In the genomic region with DNA sequence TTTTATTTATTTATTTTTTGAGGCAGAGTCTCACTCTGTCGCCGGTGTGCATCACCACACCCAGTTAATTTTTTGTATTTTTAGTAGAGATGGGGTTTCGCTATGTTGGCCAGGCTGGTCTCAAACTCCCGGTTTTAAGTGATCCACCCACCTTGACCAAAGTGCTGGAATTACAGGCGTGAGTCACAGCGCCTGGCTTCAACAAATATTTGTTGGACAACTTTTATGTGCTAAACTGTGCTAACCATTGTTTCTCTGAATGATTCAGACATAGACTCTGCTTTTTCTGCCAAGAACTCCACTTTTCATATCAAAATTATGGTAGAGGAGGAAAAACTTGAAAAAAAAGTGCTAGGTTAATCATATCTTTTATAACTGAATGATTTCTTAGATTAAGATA, we compare ENCODE assay signal across 1 cellular context.
TF ChIP-seq lines count a peak whose summit lies in the region.

No MANE protein-coding gene starts in this region.

TF ChIP-seq in HepG2, 621 proteins besides CTCF, POLR2A, EP300 and RAD21 (continued from another document and continues in another):
- TF ChIP-seq, protein P1, sequence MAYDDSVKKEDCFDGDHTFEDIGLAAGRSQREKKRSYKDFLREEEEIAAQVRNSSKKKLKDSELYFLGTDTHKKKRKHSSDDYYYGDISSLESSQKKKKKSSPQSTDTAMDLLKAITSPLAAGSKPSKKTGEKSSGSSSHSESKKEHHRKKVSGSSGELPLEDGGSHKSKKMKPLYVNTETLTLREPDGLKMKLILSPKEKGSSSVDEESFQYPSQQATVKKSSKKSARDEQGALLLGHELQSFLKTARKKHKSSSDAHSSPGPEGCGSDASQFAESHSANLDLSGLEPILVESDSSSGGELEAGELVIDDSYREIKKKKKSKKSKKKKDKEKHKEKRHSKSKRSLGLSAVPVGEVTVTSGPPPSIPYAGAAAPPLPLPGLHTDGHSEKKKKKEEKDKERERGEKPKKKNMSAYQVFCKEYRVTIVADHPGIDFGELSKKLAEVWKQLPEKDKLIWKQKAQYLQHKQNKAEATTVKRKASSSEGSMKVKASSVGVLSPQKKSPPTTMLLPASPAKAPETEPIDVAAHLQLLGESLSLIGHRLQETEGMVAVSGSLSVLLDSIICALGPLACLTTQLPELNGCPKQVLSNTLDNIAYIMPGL (CRISPR knock-in tag; IDR thresholded peaks at IDR 0.05; ENCODE audit: borderline replicate concordance in 1 of 2, low read depth in 1 of 2), result 0 out of 4 replicates have a peak, but pooled peaks of 1 of the 2 experiments have one; percentile 4
- no peak for TF ChIP-seq ZNF367 (CRISPR knock-in tag; IDR thresholded peaks at IDR 0.05; ENCODE audit: borderline replicate concordance)
- TF ChIP-seq, protein P2, sequence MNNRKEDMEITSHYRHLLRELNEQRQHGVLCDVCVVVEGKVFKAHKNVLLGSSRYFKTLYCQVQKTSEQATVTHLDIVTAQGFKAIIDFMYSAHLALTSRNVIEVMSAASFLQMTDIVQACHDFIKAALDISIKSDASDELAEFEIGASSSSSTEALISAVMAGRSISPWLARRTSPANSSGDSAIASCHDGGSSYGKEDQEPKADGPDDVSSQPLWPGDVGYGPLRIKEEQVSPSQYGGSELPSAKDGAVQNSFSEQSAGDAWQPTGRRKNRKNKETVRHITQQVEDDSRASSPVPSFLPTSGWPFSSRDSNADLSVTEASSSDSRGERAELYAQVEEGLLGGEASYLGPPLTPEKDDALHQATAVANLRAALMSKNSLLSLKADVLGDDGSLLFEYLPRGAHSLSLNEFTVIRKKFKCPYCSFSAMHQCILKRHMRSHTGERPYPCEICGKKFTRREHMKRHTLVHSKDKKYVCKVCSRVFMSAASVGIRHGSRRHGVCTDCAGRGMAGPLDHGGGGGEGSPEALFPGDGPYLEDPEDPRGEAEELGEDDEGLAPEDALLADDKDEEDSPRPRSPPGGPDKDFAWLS (CRISPR knock-in tag; IDR thresholded peaks at IDR 0.05; ENCODE audit: borderline replicate concordance), result no peak
- TF ChIP-seq, protein P3, sequence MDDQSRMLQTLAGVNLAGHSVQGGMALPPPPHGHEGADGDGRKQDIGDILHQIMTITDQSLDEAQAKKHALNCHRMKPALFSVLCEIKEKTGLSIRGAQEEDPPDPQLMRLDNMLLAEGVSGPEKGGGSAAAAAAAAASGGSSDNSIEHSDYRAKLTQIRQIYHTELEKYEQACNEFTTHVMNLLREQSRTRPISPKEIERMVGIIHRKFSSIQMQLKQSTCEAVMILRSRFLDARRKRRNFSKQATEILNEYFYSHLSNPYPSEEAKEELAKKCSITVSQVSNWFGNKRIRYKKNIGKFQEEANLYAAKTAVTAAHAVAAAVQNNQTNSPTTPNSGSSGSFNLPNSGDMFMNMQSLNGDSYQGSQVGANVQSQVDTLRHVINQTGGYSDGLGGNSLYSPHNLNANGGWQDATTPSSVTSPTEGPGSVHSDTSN (CRISPR knock-in tag; IDR thresholded peaks at IDR 0.05; ENCODE audit: borderline replicate concordance), result no peak
- TF ChIP-seq, protein P4, sequence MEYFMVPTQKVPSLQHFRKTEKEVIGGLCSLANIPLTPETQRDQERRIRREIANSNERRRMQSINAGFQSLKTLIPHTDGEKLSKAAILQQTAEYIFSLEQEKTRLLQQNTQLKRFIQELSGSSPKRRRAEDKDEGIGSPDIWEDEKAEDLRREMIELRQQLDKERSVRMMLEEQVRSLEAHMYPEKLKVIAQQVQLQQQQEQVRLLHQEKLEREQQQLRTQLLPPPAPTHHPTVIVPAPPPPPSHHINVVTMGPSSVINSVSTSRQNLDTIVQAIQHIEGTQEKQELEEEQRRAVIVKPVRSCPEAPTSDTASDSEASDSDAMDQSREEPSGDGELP (IDR thresholded peaks at IDR 0.05; ENCODE audit: borderline replicate concordance, low read depth), result peak; percentile 26; the same call in 1 of the 2 replicates
- TF ChIP-seq, protein P5, sequence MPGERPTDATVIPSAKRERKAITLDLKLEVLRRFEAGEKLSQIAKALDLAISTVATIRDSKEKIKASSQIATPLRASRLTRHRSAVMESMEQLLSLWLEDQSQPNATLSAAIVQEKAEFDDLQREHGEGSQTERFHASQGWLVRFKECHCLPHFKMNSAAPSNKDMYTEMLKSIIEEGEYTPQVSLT (CRISPR knock-in tag; IDR thresholded peaks at IDR 0.05; ENCODE audit: borderline replicate concordance, low read depth), result no peak
- no peak for TF ChIP-seq ZNF550 (CRISPR knock-in tag; IDR thresholded peaks at IDR 0.05; ENCODE audit: borderline replicate concordance)
- TF ChIP-seq, protein P6, sequence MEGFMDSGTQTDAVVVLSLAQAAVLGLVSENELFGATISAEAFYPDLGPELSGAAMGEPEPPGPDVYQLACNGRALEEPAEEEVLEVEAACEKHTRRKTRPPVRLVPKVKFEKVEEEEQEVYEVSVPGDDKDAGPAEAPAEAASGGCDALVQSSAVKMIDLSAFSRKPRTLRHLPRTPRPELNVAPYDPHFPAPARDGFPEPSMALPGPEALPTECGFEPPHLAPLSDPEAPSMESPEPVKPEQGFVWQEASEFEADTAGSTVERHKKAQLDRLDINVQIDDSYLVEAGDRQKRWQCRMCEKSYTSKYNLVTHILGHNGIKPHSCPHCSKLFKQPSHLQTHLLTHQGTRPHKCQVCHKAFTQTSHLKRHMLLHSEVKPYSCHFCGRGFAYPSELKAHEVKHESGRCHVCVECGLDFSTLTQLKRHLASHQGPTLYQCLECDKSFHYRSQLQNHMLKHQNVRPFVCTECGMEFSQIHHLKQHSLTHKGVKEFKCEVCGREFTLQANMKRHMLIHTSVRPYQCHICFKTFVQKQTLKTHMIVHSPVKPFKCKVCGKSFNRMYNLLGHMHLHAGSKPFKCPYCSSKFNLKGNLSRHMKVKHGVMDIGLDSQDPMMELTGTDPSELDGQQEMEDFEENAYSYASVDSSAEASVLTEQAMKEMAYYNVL (CRISPR knock-in tag; IDR thresholded peaks at IDR 0.05; ENCODE audit: borderline replicate concordance), result no peak
- TF ChIP-seq KLF6 (CRISPR knock-in tag; IDR thresholded peaks at IDR 0.05), result no peak
- TF ChIP-seq ZNF33B (CRISPR knock-in tag; IDR thresholded peaks at IDR 0.05), result no peak
- no peak for TF ChIP-seq MAFG (CRISPR knock-in tag; IDR thresholded peaks at IDR 0.05)
- no peak for TF ChIP-seq CHCHD3 (CRISPR knock-in tag; IDR thresholded peaks at IDR 0.05)
- no peak for TF ChIP-seq ZNF552 (CRISPR knock-in tag; IDR thresholded peaks at IDR 0.05; ENCODE audit: borderline replicate concordance)
- no peak for TF ChIP-seq ZFP37 (CRISPR knock-in tag; IDR thresholded peaks at IDR 0.05; ENCODE audit: borderline replicate concordance)
- no peak for TF ChIP-seq ZNF607 (CRISPR knock-in tag; IDR thresholded peaks at IDR 0.05; ENCODE audit: borderline replicate concordance)
- TF ChIP-seq, protein P7, sequence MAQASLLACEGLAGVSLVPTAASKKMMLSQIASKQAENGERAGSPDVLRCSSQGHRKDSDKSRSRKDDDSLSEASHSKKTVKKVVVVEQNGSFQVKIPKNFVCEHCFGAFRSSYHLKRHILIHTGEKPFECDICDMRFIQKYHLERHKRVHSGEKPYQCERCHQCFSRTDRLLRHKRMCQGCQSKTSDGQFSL (CRISPR knock-in tag; IDR thresholded peaks at IDR 0.05), result no peak
- TF ChIP-seq, protein P8, sequence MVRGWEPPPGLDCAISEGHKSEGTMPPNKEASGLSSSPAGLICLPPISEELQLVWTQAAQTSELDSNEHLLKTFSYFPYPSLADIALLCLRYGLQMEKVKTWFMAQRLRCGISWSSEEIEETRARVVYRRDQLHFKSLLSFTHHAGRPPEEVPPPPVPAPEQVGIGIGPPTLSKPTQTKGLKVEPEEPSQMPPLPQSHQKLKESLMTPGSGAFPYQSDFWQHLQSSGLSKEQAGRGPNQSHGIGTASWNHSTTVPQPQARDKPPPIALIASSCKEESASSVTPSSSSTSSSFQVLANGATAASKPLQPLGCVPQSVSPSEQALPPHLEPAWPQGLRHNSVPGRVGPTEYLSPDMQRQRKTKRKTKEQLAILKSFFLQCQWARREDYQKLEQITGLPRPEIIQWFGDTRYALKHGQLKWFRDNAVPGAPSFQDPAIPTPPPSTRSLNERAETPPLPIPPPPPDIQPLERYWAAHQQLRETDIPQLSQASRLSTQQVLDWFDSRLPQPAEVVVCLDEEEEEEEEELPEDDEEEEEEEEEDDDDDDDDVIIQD (CRISPR knock-in tag; IDR thresholded peaks at IDR 0.05; ENCODE audit: low read depth), result peak; percentile 69; the same call in 1 of the 2 replicates
- TF ChIP-seq ADNP (CRISPR knock-in tag; IDR thresholded peaks at IDR 0.05), result no peak
- no peak; the same call in 1 of the 2 replicates for TF ChIP-seq NFKBIZ (CRISPR knock-in tag; IDR thresholded peaks at IDR 0.05)
- TF ChIP-seq, protein P9, sequence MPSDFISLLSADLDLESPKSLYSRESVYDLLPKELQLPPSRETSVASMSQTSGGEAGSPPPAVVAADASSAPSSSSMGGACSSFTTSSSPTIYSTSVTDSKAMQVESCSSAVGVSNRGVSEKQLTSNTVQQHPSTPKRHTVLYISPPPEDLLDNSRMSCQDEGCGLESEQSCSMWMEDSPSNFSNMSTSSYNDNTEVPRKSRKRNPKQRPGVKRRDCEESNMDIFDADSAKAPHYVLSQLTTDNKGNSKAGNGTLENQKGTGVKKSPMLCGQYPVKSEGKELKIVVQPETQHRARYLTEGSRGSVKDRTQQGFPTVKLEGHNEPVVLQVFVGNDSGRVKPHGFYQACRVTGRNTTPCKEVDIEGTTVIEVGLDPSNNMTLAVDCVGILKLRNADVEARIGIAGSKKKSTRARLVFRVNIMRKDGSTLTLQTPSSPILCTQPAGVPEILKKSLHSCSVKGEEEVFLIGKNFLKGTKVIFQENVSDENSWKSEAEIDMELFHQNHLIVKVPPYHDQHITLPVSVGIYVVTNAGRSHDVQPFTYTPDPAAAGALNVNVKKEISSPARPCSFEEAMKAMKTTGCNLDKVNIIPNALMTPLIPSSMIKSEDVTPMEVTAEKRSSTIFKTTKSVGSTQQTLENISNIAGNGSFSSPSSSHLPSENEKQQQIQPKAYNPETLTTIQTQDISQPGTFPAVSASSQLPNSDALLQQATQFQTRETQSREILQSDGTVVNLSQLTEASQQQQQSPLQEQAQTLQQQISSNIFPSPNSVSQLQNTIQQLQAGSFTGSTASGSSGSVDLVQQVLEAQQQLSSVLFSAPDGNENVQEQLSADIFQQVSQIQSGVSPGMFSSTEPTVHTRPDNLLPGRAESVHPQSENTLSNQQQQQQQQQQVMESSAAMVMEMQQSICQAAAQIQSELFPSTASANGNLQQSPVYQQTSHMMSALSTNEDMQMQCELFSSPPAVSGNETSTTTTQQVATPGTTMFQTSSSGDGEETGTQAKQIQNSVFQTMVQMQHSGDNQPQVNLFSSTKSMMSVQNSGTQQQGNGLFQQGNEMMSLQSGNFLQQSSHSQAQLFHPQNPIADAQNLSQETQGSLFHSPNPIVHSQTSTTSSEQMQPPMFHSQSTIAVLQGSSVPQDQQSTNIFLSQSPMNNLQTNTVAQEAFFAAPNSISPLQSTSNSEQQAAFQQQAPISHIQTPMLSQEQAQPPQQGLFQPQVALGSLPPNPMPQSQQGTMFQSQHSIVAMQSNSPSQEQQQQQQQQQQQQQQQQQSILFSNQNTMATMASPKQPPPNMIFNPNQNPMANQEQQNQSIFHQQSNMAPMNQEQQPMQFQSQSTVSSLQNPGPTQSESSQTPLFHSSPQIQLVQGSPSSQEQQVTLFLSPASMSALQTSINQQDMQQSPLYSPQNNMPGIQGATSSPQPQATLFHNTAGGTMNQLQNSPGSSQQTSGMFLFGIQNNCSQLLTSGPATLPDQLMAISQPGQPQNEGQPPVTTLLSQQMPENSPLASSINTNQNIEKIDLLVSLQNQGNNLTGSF (CRISPR knock-in tag; IDR thresholded peaks at IDR 0.05), result no peak
- TF ChIP-seq, protein P10, sequence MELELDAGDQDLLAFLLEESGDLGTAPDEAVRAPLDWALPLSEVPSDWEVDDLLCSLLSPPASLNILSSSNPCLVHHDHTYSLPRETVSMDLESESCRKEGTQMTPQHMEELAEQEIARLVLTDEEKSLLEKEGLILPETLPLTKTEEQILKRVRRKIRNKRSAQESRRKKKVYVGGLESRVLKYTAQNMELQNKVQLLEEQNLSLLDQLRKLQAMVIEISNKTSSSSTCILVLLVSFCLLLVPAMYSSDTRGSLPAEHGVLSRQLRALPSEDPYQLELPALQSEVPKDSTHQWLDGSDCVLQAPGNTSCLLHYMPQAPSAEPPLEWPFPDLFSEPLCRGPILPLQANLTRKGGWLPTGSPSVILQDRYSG (CRISPR knock-in tag; IDR thresholded peaks at IDR 0.05), result no peak
- TF ChIP-seq, protein P11, sequence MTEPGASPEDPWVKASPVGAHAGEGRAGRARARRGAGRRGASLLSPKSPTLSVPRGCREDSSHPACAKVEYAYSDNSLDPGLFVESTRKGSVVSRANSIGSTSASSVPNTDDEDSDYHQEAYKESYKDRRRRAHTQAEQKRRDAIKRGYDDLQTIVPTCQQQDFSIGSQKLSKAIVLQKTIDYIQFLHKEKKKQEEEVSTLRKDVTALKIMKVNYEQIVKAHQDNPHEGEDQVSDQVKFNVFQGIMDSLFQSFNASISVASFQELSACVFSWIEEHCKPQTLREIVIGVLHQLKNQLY (CRISPR knock-in tag; IDR thresholded peaks at IDR 0.05), result no peak
- TF ChIP-seq ZNF256 (CRISPR knock-in tag; conservative IDR thresholded peaks at IDR 0.05), result no peak
- TF ChIP-seq ZNF746 (CRISPR knock-in tag; IDR thresholded peaks at IDR 0.05), result no peak
- TF ChIP-seq ZSCAN22 (CRISPR knock-in tag; IDR thresholded peaks at IDR 0.05), result no peak
- peak; percentile 77 for TF ChIP-seq ISL2 (CRISPR knock-in tag; IDR thresholded peaks at IDR 0.05)
- no peak for TF ChIP-seq SIN3A (IDR thresholded peaks at IDR 0.05; ENCODE audit: borderline replicate concordance, low read depth, low read length)
- TF ChIP-seq POLR2AphosphoS5 (IDR thresholded peaks at IDR 0.05; ENCODE audit: low read depth, low read length), result no peak
- TF ChIP-seq ARID2 (CRISPR knock-in tag; IDR thresholded peaks at IDR 0.05; ENCODE audit: borderline replicate concordance), result no peak
- no peak for TF ChIP-seq ASH2L (IDR thresholded peaks at IDR 0.05; ENCODE audit: insufficient read length, low read depth, low read length)
- no peak for TF ChIP-seq ZBTB8A (CRISPR knock-in tag; IDR thresholded peaks at IDR 0.05; ENCODE audit: borderline replicate concordance, low read depth)
- TF ChIP-seq ZNF556 (CRISPR knock-in tag; IDR thresholded peaks at IDR 0.05; ENCODE audit: borderline replicate concordance), result no peak
- TF ChIP-seq, protein P12, sequence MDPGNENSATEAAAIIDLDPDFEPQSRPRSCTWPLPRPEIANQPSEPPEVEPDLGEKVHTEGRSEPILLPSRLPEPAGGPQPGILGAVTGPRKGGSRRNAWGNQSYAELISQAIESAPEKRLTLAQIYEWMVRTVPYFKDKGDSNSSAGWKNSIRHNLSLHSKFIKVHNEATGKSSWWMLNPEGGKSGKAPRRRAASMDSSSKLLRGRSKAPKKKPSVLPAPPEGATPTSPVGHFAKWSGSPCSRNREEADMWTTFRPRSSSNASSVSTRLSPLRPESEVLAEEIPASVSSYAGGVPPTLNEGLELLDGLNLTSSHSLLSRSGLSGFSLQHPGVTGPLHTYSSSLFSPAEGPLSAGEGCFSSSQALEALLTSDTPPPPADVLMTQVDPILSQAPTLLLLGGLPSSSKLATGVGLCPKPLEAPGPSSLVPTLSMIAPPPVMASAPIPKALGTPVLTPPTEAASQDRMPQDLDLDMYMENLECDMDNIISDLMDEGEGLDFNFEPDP (CRISPR knock-in tag; conservative IDR thresholded peaks at IDR 0.05), result no peak
- TF ChIP-seq ZEB1 (IDR thresholded peaks at IDR 0.05; ENCODE audit: insufficient replicate concordance, low read depth), result no peak
- TF ChIP-seq ZFP82 (CRISPR knock-in tag; IDR thresholded peaks at IDR 0.05; ENCODE audit: borderline replicate concordance), result 0 out of 2 replicates have a peak, but pooled peaks have one; percentile 38
- TF ChIP-seq SETDB1 (CRISPR knock-in tag; IDR thresholded peaks at IDR 0.05; ENCODE audit: borderline replicate concordance), result no peak
- TF ChIP-seq, protein P13, sequence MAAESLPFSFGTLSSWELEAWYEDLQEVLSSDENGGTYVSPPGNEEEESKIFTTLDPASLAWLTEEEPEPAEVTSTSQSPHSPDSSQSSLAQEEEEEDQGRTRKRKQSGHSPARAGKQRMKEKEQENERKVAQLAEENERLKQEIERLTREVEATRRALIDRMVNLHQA (CRISPR knock-in tag; IDR thresholded peaks at IDR 0.05), result no peak
- no peak for TF ChIP-seq MATR3 (CRISPR knock-in tag; IDR thresholded peaks at IDR 0.05)
